ENCODE assay signal across 8 cellular contexts in the genomic region with DNA sequence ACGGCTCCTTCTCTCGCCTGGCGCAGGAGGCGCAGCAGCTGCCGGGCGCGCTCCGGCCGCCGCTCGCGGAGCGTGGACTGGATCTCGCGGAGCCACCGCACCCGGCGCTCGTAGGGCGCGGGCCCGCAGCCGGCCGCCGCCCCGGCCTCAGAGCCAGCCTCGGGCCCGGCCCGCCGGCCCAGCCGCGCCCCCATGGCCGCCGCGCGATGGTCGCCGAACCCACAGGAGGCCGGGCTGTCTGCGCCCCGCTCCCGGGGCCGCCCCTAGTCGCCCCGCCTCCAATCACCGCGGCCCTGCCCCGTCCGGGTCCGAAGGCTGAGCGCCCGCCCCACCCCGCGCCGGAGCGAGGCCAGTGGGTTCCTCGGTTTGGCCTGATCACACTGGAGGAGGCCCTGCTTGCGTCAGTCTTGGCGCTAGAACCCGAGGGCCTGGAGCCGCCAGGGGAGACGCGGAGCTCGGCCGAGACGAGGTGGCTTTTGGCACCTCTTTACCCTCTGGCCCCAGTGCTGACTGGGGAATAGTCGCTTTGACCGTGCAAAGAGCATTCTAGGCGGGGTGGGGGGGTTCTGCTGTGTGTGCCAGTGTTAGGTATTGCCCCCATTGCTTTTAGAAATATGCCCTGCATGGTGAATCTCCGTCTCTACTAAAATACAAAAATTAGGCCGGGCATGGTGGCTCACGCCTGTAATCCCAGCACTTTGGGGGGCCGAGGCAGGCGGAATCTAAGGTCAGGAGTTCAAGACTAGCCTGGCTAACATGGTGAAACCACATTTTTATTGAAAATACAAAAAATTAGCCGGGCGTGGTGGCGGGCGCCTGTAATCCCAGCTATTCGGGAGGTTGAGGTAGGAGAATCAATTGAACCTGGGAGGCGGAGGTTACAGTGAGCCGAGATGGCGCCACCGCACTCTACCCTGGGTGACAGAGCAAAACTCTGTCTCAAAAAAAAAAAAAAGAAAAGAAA. TPM values are rescaled to one million over a fixed set of nuclear protein-coding genes. Genes with fewer than 3 reads are reported as not detected.
DNase-seq lines count a peak whose midpoint lies in the region; ATAC-seq and TF ChIP-seq lines count a peak whose summit lies in the region.

A gene with protein sequence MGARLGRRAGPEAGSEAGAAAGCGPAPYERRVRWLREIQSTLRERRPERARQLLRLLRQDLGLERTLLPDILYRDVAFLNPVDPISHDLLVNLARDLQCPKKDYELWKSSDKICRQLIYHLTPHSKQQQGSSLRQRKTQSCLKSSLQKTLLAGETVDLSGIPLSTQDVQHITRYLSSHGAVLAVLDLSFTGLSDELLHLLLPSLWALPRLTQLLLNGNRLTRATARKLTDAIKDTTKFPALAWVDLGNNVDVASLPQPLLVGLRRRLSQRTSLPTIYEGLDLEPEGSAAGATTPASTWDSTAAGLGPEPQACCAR (minus strand): TSS at position 228 of the 964 bp plus-strand sequence. CDS start 34 bp downstream, at position 194.

- H3K27ac Mint-ChIP-seq in activated naive CD4-positive, alpha-beta T cell treated with anti-CD3 and anti-CD28 coated beads, Interleukin-2, amount 50 U/mL, for 24 hours, result no peak within 1 kb of the TSS
- H3K27ac Mint-ChIP-seq in nephron, result peak within 1 kb of the TSS; percentile 94 to 97 (median 95)

- H3K36me3 ChIP-seq in upper lobe of left lung, result peaks cover 0 to 8% (median 3%) of the 10 kb centered on the region in 4 donors

- no peaks in the 10 kb centered on the region for H3K27me3 ChIP-seq in upper lobe of left lung

- H3K27me3 Mint-ChIP-seq in activated naive CD4-positive, alpha-beta T cell treated with anti-CD3 and anti-CD28 coated beads, Interleukin-2, amount 50 U/mL, for 24 hours, result peaks cover 1% of the 10 kb centered on the region
- H3K27me3 Mint-ChIP-seq in nephron (ENCODE audit: low read depth), result no peaks in the 10 kb centered on the region

- ATAC-seq in HG02759 (IDR thresholded peaks at IDR 0.05; ENCODE audit: unreplicated experiment) (peak; percentile 93), upper lobe of left lung (ENCODE audit: low FRiP score in 2 of 2) (peak; percentile 82 to 95)

- H3K27ac ChIP-seq in upper lobe of left lung, result peak within 1 kb of the TSS; percentile 63 to 81 (median 76)

- H3K4me3 Mint-ChIP-seq in activated naive CD4-positive, alpha-beta T cell treated with anti-CD3 and anti-CD28 coated beads, Interleukin-2, amount 50 U/mL, for 24 hours, result peak within 1 kb of the TSS; percentile 80
- peak within 1 kb of the TSS; percentile 95 to 98 (median 97) for H3K4me3 Mint-ChIP-seq in nephron

- H3K9me3 ChIP-seq in upper lobe of left lung, result no peaks in the 10 kb centered on the region

- peaks cover 5% of the 10 kb centered on the region for H3K4me1 Mint-ChIP-seq in activated naive CD4-positive, alpha-beta T cell treated with anti-CD3 and anti-CD28 coated beads, Interleukin-2, amount 50 U/mL, for 24 hours
- peaks cover 13% of the 10 kb centered on the region for H3K4me1 Mint-ChIP-seq in nephron

- no peak for TF ChIP-seq CTCF in nephron (IDR thresholded peaks at IDR 0.05; ENCODE audit: unreplicated experiment in 3 of 3)
- TF ChIP-seq CTCF in upper lobe of left lung (IDR thresholded peaks at IDR 0.05), result peak in 1 of 6 experiments; percentile 11

- peaks cover 10 to 31% (median 20%) of the 10 kb centered on the region in 4 donors for H3K4me1 ChIP-seq in upper lobe of left lung

- peak; percentile 29 for DNase-seq in activated naive CD4-positive, alpha-beta T cell treated with Interleukin-2 at 50 U/mL for 16 hours
- DNase-seq in activated naive CD4-positive, alpha-beta T cell treated with anti-CD3 and anti-CD28 coated beads, Interleukin-2, amount 50 U/mL, for 16 hours, result no peak
- DNase-seq in NCI-H226 (peak; percentile 69), germinal center (ENCODE audit: low spot score) (peak; percentile 75), upper lobe of left lung (peak; percentile 90 to 97)

- no peaks in the 10 kb centered on the region for H3K9me3 Mint-ChIP-seq in activated naive CD4-positive, alpha-beta T cell treated with anti-CD3 and anti-CD28 coated beads, Interleukin-2, amount 50 U/mL, for 24 hours
- H3K9me3 Mint-ChIP-seq in nephron, result no peaks in the 10 kb centered on the region

- peak within 1 kb of the TSS; percentile 59 to 83 (median 73) for H3K4me3 ChIP-seq in upper lobe of left lung

- WGBS in upper lobe of left lung, 2 donors, result 38 to 81% methylated on average over 15 to 32 of the region's 83 CpGs

- peak in 1 of 4 donors; percentile 56 for TF ChIP-seq POLR2A in upper lobe of left lung (IDR thresholded peaks at IDR 0.05)

- no peak for TF ChIP-seq EP300 in upper lobe of left lung (IDR thresholded peaks at IDR 0.05)

- no peaks in the 10 kb centered on the region for H3K36me3 Mint-ChIP-seq in activated naive CD4-positive, alpha-beta T cell treated with anti-CD3 and anti-CD28 coated beads, Interleukin-2, amount 50 U/mL, for 24 hours
- H3K36me3 Mint-ChIP-seq in nephron (ENCODE audit: low read depth), result no peaks in the 10 kb centered on the region

RNA-seq across cellular contexts. Expression of the gene that starts here (rescaled TPM):
- total RNA-seq in upper lobe of left lung, result 10 to 100 TPM in 4 of 6 donors, 1 to 10 TPM in 2; 9.7 to 50.3 (median 13.2) TPM
